ENCODE assay signal across 1 cellular context in genomic region chr17:78933025-78933958, GRCh38.
TF ChIP-seq lines count a peak whose summit lies in the region.

No MANE protein-coding gene starts in this region.

TF ChIP-seq in IMR-90, 13 proteins besides CTCF, POLR2A, EP300 and RAD21 (continued from another document):
- no peak for TF ChIP-seq SMC3 (IDR thresholded peaks at IDR 0.05; ENCODE audit: low read depth, low read length)
- TF ChIP-seq MAZ (IDR thresholded peaks at IDR 0.05; ENCODE audit: borderline replicate concordance, low read depth, low read length): peak; percentile 61; the same call in 1 of the 2 replicates
- TF ChIP-seq, protein P1, sequence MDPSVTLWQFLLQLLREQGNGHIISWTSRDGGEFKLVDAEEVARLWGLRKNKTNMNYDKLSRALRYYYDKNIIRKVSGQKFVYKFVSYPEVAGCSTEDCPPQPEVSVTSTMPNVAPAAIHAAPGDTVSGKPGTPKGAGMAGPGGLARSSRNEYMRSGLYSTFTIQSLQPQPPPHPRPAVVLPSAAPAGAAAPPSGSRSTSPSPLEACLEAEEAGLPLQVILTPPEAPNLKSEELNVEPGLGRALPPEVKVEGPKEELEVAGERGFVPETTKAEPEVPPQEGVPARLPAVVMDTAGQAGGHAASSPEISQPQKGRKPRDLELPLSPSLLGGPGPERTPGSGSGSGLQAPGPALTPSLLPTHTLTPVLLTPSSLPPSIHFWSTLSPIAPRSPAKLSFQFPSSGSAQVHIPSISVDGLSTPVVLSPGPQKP (IDR thresholded peaks at IDR 0.05; ENCODE audit: borderline replicate concordance, low read depth, low read length): no peak
